10 cellular contexts compared by ENCODE assay signal in the genomic region with DNA sequence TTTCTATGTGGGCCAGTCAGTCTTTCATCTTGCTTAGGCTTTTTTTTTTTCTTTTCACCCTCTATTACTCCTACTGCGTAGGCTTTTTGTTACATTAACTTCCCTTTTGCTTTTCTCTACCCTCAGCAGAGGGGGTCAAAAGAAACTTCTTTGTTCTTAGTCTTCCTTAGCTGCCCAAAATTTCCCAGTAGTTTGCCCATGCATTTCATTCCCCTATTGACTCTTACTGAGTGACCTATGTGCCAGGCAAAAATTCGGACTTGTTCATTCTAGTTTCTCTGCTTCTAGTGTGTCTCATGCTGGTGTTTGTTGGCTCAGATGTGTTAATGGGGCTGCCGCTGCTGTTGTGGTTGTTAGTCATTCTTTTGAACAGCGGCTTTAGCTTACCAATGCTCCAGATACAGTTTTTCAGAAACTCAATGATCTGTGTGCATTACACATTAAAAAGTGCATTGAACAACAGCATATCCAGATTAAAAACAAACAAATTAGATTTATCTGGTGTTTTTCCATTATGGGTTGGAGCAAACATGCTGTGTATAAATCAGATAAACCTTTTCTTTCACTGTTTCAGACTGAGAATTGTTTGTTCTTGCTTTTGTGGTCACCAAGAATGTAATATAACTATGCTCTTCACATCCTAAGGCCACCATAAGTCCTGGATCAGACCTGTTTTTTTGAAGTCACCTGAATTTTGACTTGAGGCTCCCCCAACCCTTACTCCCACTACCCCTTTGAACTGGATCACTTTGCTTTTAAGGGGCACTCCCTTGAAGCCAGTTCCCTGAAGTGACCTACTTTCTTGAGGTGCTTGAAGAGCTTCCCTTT. TPM values are rescaled to one million over a fixed set of nuclear protein-coding genes. Genes with fewer than 3 reads are reported as not detected.
DNase-seq lines count a peak whose midpoint lies in the region; ATAC-seq and TF ChIP-seq lines count a peak whose summit lies in the region.
"Had no signal": no experiment of that assay in that cellular context is flagged by ENCODE, and none has a peak within 500 bp of the region (broad histone marks: within the 10 kb centered on the region; RNA-seq: fewer than 3 reads in every experiment).

No MANE protein-coding gene starts in this region.

- no peak overlapping the region for H3K4me3 Mint-ChIP-seq in activated T-cell treated with anti-CD3 and anti-CD28 coated beads, Interleukin-2, amount 50 U/mL, for 4 hours
- H3K4me3 Mint-ChIP-seq in T-helper 17 cell, result peak overlapping the region; percentile 81
- peak overlapping the region in 3 of 5 donors; percentile 1 to 34 (median 6) for H3K4me3 Mint-ChIP-seq in immature natural killer cell

- H3K36me3 Mint-ChIP-seq in activated T-cell treated with anti-CD3 and anti-CD28 coated beads, Interleukin-2, amount 50 U/mL, for 4 hours (ENCODE audit: insufficient read depth), result no peaks in the 10 kb centered on the region
- H3K36me3 Mint-ChIP-seq in T-helper 17 cell (ENCODE audit: low read depth), result peaks cover 3% of the 10 kb centered on the region
- H3K36me3 Mint-ChIP-seq in immature natural killer cell, result no peaks in the 10 kb centered on the region

- no peak overlapping the region for H3K27ac ChIP-seq in uterus
- H3K27ac ChIP-seq: BLaER1 had no signal

- no peaks in the 10 kb centered on the region for H3K9me3 Mint-ChIP-seq in activated T-cell treated with anti-CD3 and anti-CD28 coated beads, Interleukin-2, amount 50 U/mL, for 4 hours
- H3K9me3 Mint-ChIP-seq in immature natural killer cell, result no peaks in the 10 kb centered on the region

- H3K4me1 Mint-ChIP-seq in activated T-cell treated with anti-CD3 and anti-CD28 coated beads, Interleukin-2, amount 50 U/mL, for 4 hours (ENCODE audit: low read depth), result peaks cover 61% of the 10 kb centered on the region
- H3K4me1 Mint-ChIP-seq in T-helper 17 cell (peaks cover 50% of the 10 kb centered on the region), immature natural killer cell (peaks cover 51 to 58% of the 10 kb centered on the region in 2 donors)

- peak overlapping the region; percentile 80 for H3K27ac Mint-ChIP-seq in T-helper 17 cell
- peak overlapping the region in 3 of 6 donors; percentile 0 to 28 (median 3) for H3K27ac Mint-ChIP-seq in immature natural killer cell

- no peak for TF ChIP-seq CTCF in uterus (IDR thresholded peaks at IDR 0.05)
- TF ChIP-seq CTCF in BE2C (IDR thresholded peaks at IDR 0.05; ENCODE audit: low read depth, low read length), result no peak

- no peaks in the 10 kb centered on the region for H3K27me3 ChIP-seq in uterus
- no peaks in the 10 kb centered on the region for H3K27me3 ChIP-seq in BE2C
- H3K27me3 ChIP-seq: BLaER1 had no signal

- intact Hi-C loops in uterus (cut with DNase I; ENCODE audit: low total_unique reads), result loop anchor here (10.0 kb wide), 1 partner anchor 50 kb away; no protein-coding TSS in a partner anchor

- H3K4me3 ChIP-seq in uterus (no peak overlapping the region), BE2C (ENCODE audit: low read depth, low read length) (no peak overlapping the region)
- H3K4me3 ChIP-seq: BLaER1 had no signal

- H3K9me3 ChIP-seq in T-helper 17 cell (ENCODE audit: control insufficient read depth, low read length, poor library complexity, severe bottlenecking) (no peaks in the 10 kb centered on the region), uterus (no peaks in the 10 kb centered on the region), BE2C (no peaks in the 10 kb centered on the region)
- H3K9me3 ChIP-seq: BLaER1 had no signal

- no peak for TF ChIP-seq POLR2A in uterus (IDR thresholded peaks at IDR 0.05)

- ATAC-seq in activated T-cell treated with anti-CD3 and anti-CD28 coated beads, Interleukin-2, amount 50 U/mL, for 4 hours, result peak; percentile 67 to 71
- ATAC-seq in T-helper 17 cell, result peak; percentile 81

- no peaks in the 10 kb centered on the region for H3K36me3 ChIP-seq in uterus
- H3K36me3 ChIP-seq in BE2C, result no peaks in the 10 kb centered on the region
- H3K36me3 ChIP-seq: BLaER1 had no signal

- peaks cover 2 to 14% of the 10 kb centered on the region in 2 donors for H3K4me1 ChIP-seq in uterus
- H3K4me1 ChIP-seq in BE2C, result peaks cover 23% of the 10 kb centered on the region

- DNase-seq in activated T-cell treated with anti-CD3 and anti-CD28 coated beads, Interleukin-2, amount 50 U/mL, for 4 hours, result no peak
- DNase-seq in activated T-cell treated with anti-CD3 and anti-CD28 coated beads, Interleukin-2, amount 50 U/mL, for 48 hours, result no peak
- DNase-seq in T-helper 17 cell, result no peak
- DNase-seq in immature natural killer cell, result no peak
- DNase-seq in superior temporal gyrus (ENCODE audit: extremely low spot score), result peak; percentile 67
- no peak for DNase-seq in uterus
- no peak for DNase-seq in D341Med (ENCODE audit: low spot score)
- no peak for DNase-seq in BE2C
- DNase-seq: activated CD8-positive, alpha-beta memory T cell treated with anti-CD3 and anti-CD28 coated beads, Interleukin-2, amount 50 U/mL, for 48 hours had no signal

- H3K27me3 Mint-ChIP-seq in activated T-cell treated with anti-CD3 and anti-CD28 coated beads, Interleukin-2, amount 50 U/mL, for 4 hours (ENCODE audit: low read depth), result no peaks in the 10 kb centered on the region
- H3K27me3 Mint-ChIP-seq in T-helper 17 cell (no peaks in the 10 kb centered on the region), immature natural killer cell (ENCODE audit: low read depth in 3 of 3) (no peaks in the 10 kb centered on the region)

RNA-seq across cellular contexts. Expression of a gene that starts 43.1 kb away (rescaled TPM):
- 10 to 100 TPM; 16.9 to 17.9 (median 17.8) TPM for total RNA-seq in activated T-cell treated with anti-CD3 and anti-CD28 coated beads, Interleukin-2, amount 50 U/mL, for 4 hours
- 10 to 100 TPM; 40.7 to 44.2 TPM for total RNA-seq in T-helper 17 cell
- polyA plus RNA-seq in immature natural killer cell, result 1 to 10 TPM in 2 of 3 donors, under 1 TPM in 1; 0.87 to 3.4 (median 2.4) TPM
- 10 to 100 TPM; 25.1 to 67.0 (median 34.0) TPM for total RNA-seq in uterus
- 4.1 TPM for polyA plus RNA-seq in BE2C (2012; ENCODE audit: insufficient read depth, insufficient read length, low read depth)
